Comparison of ENCODE assay signal across 20 cellular contexts in genomic region chr2:237919593-237919992, GRCh38. TPM values are rescaled to one million over a fixed set of nuclear protein-coding genes. Genes with fewer than 3 reads are reported as not detected.
DNase-seq lines count a peak whose midpoint lies in the region; ATAC-seq and TF ChIP-seq lines count a peak whose summit lies in the region.
"Had no signal": no experiment of that assay in that cellular context is flagged by ENCODE, and none has a peak within 500 bp of the region (broad histone marks: within the 10 kb centered on the region; RNA-seq: fewer than 3 reads in every experiment).

No MANE protein-coding gene starts in this region.

- H3K9me3 ChIP-seq in uterus, result no peaks in the 10 kb centered on the region
- H3K9me3 ChIP-seq: heart left ventricle, Peyer's patch, right atrium auricular region had no signal

- no peaks in the 10 kb centered on the region for H3K27me3 ChIP-seq in uterus
- H3K27me3 ChIP-seq: heart left ventricle, Peyer's patch, right atrium auricular region had no signal

- intact Hi-C loops in uterus (cut with DNase I; ENCODE audit: low total_unique reads), result no loop called here

- TF ChIP-seq POLR2A in NB4 (IDR thresholded peaks at IDR 0.05; ENCODE audit: extremely low read depth, insufficient read length), result no peak
- TF ChIP-seq POLR2A in uterus (IDR thresholded peaks at IDR 0.05), result no peak

- H3K4me1 ChIP-seq in uterus, result peaks cover 3 to 9% of the 10 kb centered on the region in 2 donors

- H3K4me3 ChIP-seq in NB4 (ENCODE audit: low read depth, low read length) (no peak overlapping the region), uterus (no peak overlapping the region)
- H3K4me3 ChIP-seq: heart left ventricle, K562, Peyer's patch, right atrium auricular region had no signal

- TF ChIP-seq CTCF in NB4 (IDR thresholded peaks at IDR 0.05; ENCODE audit: low read depth, low read length) (no peak), uterus (IDR thresholded peaks at IDR 0.05) (no peak)

- H3K36me3 ChIP-seq in uterus, result no peaks in the 10 kb centered on the region
- H3K36me3 ChIP-seq: heart left ventricle, Peyer's patch, right atrium auricular region had no signal

- peak overlapping the region; percentile 70 to 86 for H3K27ac ChIP-seq in uterus
- H3K27ac ChIP-seq: Peyer's patch had no signal

- peak; percentile 30 for DNase-seq in NB4 (ENCODE audit: low read depth)
- DNase-seq in SKM-1 treated with dmso at 0.1 percent for 144 hours (lab: John Stamatoyannopoulos, UW; ENCODE audit: unreplicated experiment), result peak; percentile 55
- DNase-seq in medulla oblongata (ENCODE audit: extremely low spot score), result peak; percentile 49
- DNase-seq in uterus, result no peak
- DNase-seq: activated CD8-positive, alpha-beta T cell treated with anti-CD3 and anti-CD28 coated beads, Interleukin-2, amount 10 ng/mL, durations not matched to agents 7 days and 5 days; activated naive CD4-positive, alpha-beta T cell treated with Interleukin-2 at 50 U/mL for 16 hours; activated T-cell treated with anti-CD3 and anti-CD28 coated beads, Interleukin-2, amount 50 U/mL, for 1 hour; amniotic stem cell; HCEC 1CT; heart left ventricle; naive thymus-derived CD8-positive, alpha-beta T cell; NCI-H2081; T-helper 9 cell had no signal

- ATAC-seq in HG03097 (IDR thresholded peaks at IDR 0.05; ENCODE audit: low FRiP score, unreplicated experiment), result no peak
- ATAC-seq in HG02798 (IDR thresholded peaks at IDR 0.05; ENCODE audit: poor library complexity, unreplicated experiment), result no peak
- no peak for ATAC-seq in GM21360 (IDR thresholded peaks at IDR 0.05; ENCODE audit: unreplicated experiment)
- ATAC-seq: activated CD8-positive, alpha-beta T cell treated with anti-CD3 and anti-CD28 coated beads, Interleukin-2, amount 10 ng/mL, durations not matched to agents 7 days and 5 days; heart left ventricle; K562; left lobe of liver; naive thymus-derived CD8-positive, alpha-beta T cell had no signal

RNA-seq across cellular contexts. Expression of gene UBE2F, which starts 47.2 kb away (rescaled TPM):
- total RNA-seq in uterus, result 10 to 100 TPM; 40.7 to 88.9 (median 64.9) TPM

Comparison
In these comparisons a context has a peak if more than half of its experiments do, and no peak if none do; other contexts are left out.
1. DNase-seq: peak in NB4 (single experiment), SKM-1 treated with dmso at 0.1 percent for 144 hours (single experiment) and medulla oblongata (single experiment); none in uterus (0 of 2).